In genomic region chr21:43313221-43313938, GRCh38 we compare ENCODE assay signal across 20 cellular contexts.
DNase-seq lines count a peak whose midpoint lies in the region; ATAC-seq and TF ChIP-seq lines count a peak whose summit lies in the region.
"Had no signal": no experiment of that assay in that cellular context is flagged by ENCODE, and none has a peak within 500 bp of the region (broad histone marks: within the 10 kb centered on the region; RNA-seq: fewer than 3 reads in every experiment).

No MANE protein-coding gene starts in this region.

- no CpG with 5 or more reads among the region's 20 CpGs for WGBS in neuronal stem cell (ENCODE audit: extremely low coverage in 2 of 2, insufficient read length in 2 of 2, insufficient replicate concordance in 1 of 2), 2 donors

- no peaks in the 10 kb centered on the region for H3K27me3 ChIP-seq in neuronal stem cell (ENCODE audit: control insufficient read depth in 3 of 3, insufficient read depth in 3 of 3, low read depth in 1 of 3, low read length in 3 of 3)
- no peaks in the 10 kb centered on the region for H3K27me3 ChIP-seq in brain microvascular endothelial cell (replicated peaks)
- H3K27me3 ChIP-seq: SJCRH30 had no signal

- H3K9ac ChIP-seq in neuronal stem cell (ENCODE audit: low read depth, low read length, poor library complexity) = no peak overlapping the region

- no peak overlapping the region for H2BK5ac ChIP-seq in neuronal stem cell (ENCODE audit: low read length)

- ATAC-seq in activated CD8-positive, alpha-beta T cell treated with anti-CD3 and anti-CD28 coated beads, Interleukin-2, amount 10 ng/mL, durations not matched to agents 7 days and 5 days = no peak
- ATAC-seq in activated CD8-positive, alpha-beta T cell treated with anti-CD3 and anti-CD28 coated beads for 36 hours = no peak
- ATAC-seq in WTC11 = peak; percentile 33
- ATAC-seq: HCT116, Panc1 had no signal

- POLR2A ChIA-PET in activated CD8-positive, alpha-beta T cell treated with anti-CD3 and anti-CD28 coated beads, Interleukin-2, amount 10 ng/mL, durations not matched to agents 7 days and 5 days (lab: Charles Lee) = no interaction called here
- POLR2A ChIA-PET in activated CD8-positive, alpha-beta T cell treated with anti-CD3 and anti-CD28 coated beads for 36 hours (lab: Charles Lee) = no interaction called here
- POLR2A ChIA-PET in WTC11 (lab: Charles Lee) = no interaction called here

- no peaks in the 10 kb centered on the region for H3K27me3 Mint-ChIP-seq in activated CD8-positive, alpha-beta T cell treated with anti-CD3 and anti-CD28 coated beads, Interleukin-2, amount 10 ng/mL, durations not matched to agents 7 days and 5 days (ENCODE audit: low read depth)
- peaks cover 2% of the 10 kb centered on the region for H3K27me3 Mint-ChIP-seq in activated CD8-positive, alpha-beta T cell treated with anti-CD3 and anti-CD28 coated beads for 36 hours
- peaks cover 20% of the 10 kb centered on the region for H3K27me3 Mint-ChIP-seq in IgD-negative memory B cell
- H3K27me3 Mint-ChIP-seq in WTC11 (ENCODE audit: low read depth) = peaks cover 5% of the 10 kb centered on the region; the same call in 1 of the 2 replicates

- H2AK5ac ChIP-seq in neuronal stem cell (ENCODE audit: low read depth, low read length) = peak overlapping the region; percentile 30

- H3K4me3 Mint-ChIP-seq in activated CD8-positive, alpha-beta T cell treated with anti-CD3 and anti-CD28 coated beads, Interleukin-2, amount 10 ng/mL, durations not matched to agents 7 days and 5 days = peak overlapping the region; percentile 5
- H3K4me3 Mint-ChIP-seq in activated CD8-positive, alpha-beta T cell treated with anti-CD3 and anti-CD28 coated beads for 36 hours = no peak overlapping the region
- H3K4me3 Mint-ChIP-seq in IgD-negative memory B cell (peak overlapping the region in 3 of 4 donors; percentile 26 to 67 (median 58)), WTC11 (no peak overlapping the region)
- H3K4me3 Mint-ChIP-seq: activated CD4-positive, alpha-beta memory T cell treated with anti-CD3 and anti-CD28 coated beads, Interleukin-2, amount 10 ng/mL, durations not matched to agents 7 days and 5 days; stimulated activated naive CD8-positive, alpha-beta T cell treated with anti-CD3 and anti-CD28 coated beads, Interleukin-15, Interleukin-2, amounts not matched to agents 100 ng/mL and 50 ng/mL, for 24 hours had no signal

- peaks cover 6 to 10% of the 10 kb centered on the region in 2 donors for H3K9me3 ChIP-seq in neuronal stem cell (replicated peaks in 1 of 2; ENCODE audit: control insufficient read depth in 2 of 2, insufficient read depth in 1 of 2, low read depth in 1 of 2, low read length in 2 of 2)
- H3K9me3 ChIP-seq: esophagus squamous epithelium, prostate gland, SJCRH30 had no signal

- H3K9me3 Mint-ChIP-seq in activated CD8-positive, alpha-beta T cell treated with anti-CD3 and anti-CD28 coated beads, Interleukin-2, amount 10 ng/mL, durations not matched to agents 7 days and 5 days (ENCODE audit: insufficient read depth) = peaks cover 5% of the 10 kb centered on the region
- H3K9me3 Mint-ChIP-seq in activated CD8-positive, alpha-beta T cell treated with anti-CD3 and anti-CD28 coated beads for 36 hours = no peaks in the 10 kb centered on the region
- peaks cover 0 to under 1% (median 0%) of the 10 kb centered on the region in 3 donors for H3K9me3 Mint-ChIP-seq in IgD-negative memory B cell
- H3K9me3 Mint-ChIP-seq in WTC11 = peaks cover 19% of the 10 kb centered on the region
- H3K9me3 Mint-ChIP-seq: activated CD4-positive, alpha-beta memory T cell treated with anti-CD3 and anti-CD28 coated beads, Interleukin-2, amount 10 ng/mL, durations not matched to agents 7 days and 5 days; stimulated activated naive CD8-positive, alpha-beta T cell treated with anti-CD3 and anti-CD28 coated beads, Interleukin-15, Interleukin-2, amounts not matched to agents 100 ng/mL and 50 ng/mL, for 24 hours had no signal

- H2BK120ac ChIP-seq in neuronal stem cell (ENCODE audit: low read depth, low read length) = no peak overlapping the region

- no peak overlapping the region for H2AFZ ChIP-seq in neuronal stem cell (ENCODE audit: low read length)

- H3K23ac ChIP-seq in neuronal stem cell (ENCODE audit: low read depth, low read length, poor library complexity) = no peak overlapping the region

- H3K4me2 ChIP-seq in neuronal stem cell (ENCODE audit: insufficient read depth, low read length, poor library complexity, severe bottlenecking) = no peak overlapping the region

- H3K27ac ChIP-seq in neuronal stem cell (replicated peaks; ENCODE audit: low read length) (no peak overlapping the region), brain microvascular endothelial cell (no peak overlapping the region)
- H3K27ac ChIP-seq: prostate gland, SJCRH30, tibial nerve had no signal

- CTCF ChIA-PET in activated CD8-positive, alpha-beta T cell treated with anti-CD3 and anti-CD28 coated beads, Interleukin-2, amount 10 ng/mL, durations not matched to agents 7 days and 5 days (lab: Charles Lee) = no interaction called here
- CTCF ChIA-PET in activated CD8-positive, alpha-beta T cell treated with anti-CD3 and anti-CD28 coated beads for 36 hours (lab: Charles Lee) = no interaction called here
- CTCF ChIA-PET in WTC11 (lab: Charles Lee) = interaction anchor here (1.0 to 1.9 kb wide), 5 partner anchors 12 to 333 kb away, joined by 3 to 5 read pairs (median 4); no protein-coding TSS in a partner anchor

- H3K79me1 ChIP-seq in neuronal stem cell (ENCODE audit: low read depth, low read length) = no peaks in the 10 kb centered on the region

- no peak overlapping the region for H3K4ac ChIP-seq in neuronal stem cell (ENCODE audit: low read length)

- no peak for TF ChIP-seq CTCF in activated CD8-positive, alpha-beta T cell treated with anti-CD3 and anti-CD28 coated beads for 36 hours (IDR thresholded peaks at IDR 0.05)
- TF ChIP-seq CTCF in WTC11 (IDR thresholded peaks at IDR 0.05) = no peak
- TF ChIP-seq CTCF in brain microvascular endothelial cell (IDR thresholded peaks at IDR 0.05; ENCODE audit: low read depth, low read length, missing control alignments) = no peak

- H3K14ac ChIP-seq in neuronal stem cell (ENCODE audit: low read length) = peak overlapping the region; percentile 84

- no peak for DNase-seq in activated CD8-positive, alpha-beta T cell treated with anti-CD3 and anti-CD28 coated beads, Interleukin-2, amount 10 ng/mL, durations not matched to agents 7 days and 5 days
- DNase-seq in activated CD8-positive, alpha-beta T cell treated with anti-CD3 and anti-CD28 coated beads for 36 hours = no peak
- DNase-seq in WTC11 (ENCODE audit: low spot score) = no peak
- DNase-seq in neuronal stem cell (ENCODE audit: low spot score) = no peak
- DNase-seq in Kasumi-1 (lab: John Stamatoyannopoulos, UW) = no peak
- no peak for DNase-seq in C1 segment of cervical spinal cord (lab: John Stamatoyannopoulos, UW)
- no peak for DNase-seq in brain microvascular endothelial cell
- DNase-seq: activated CD4-positive, alpha-beta memory T cell treated with anti-CD3 and anti-CD28 coated beads, Interleukin-2, amount 10 ng/mL, durations not matched to agents 7 days and 5 days; activated effector memory CD4-positive, alpha-beta T cell treated with anti-CD3 and anti-CD28 coated beads, Interleukin-2, amount 50 U/mL, for 16 hours; cerebellar nuclear complex; esophagus squamous epithelium; NCI-H510A; nucleus accumbens; SJCRH30 had no signal

- peak overlapping the region; percentile 83 for H3K27ac Mint-ChIP-seq in activated CD8-positive, alpha-beta T cell treated with anti-CD3 and anti-CD28 coated beads, Interleukin-2, amount 10 ng/mL, durations not matched to agents 7 days and 5 days
- no peak overlapping the region for H3K27ac Mint-ChIP-seq in activated CD8-positive, alpha-beta T cell treated with anti-CD3 and anti-CD28 coated beads for 36 hours
- H3K27ac Mint-ChIP-seq in IgD-negative memory B cell (peak overlapping the region in 1 of 3 donors; percentile 71), WTC11 (peak overlapping the region; percentile 76; the same call in 1 of the 2 replicates)
- H3K27ac Mint-ChIP-seq: activated CD4-positive, alpha-beta memory T cell treated with anti-CD3 and anti-CD28 coated beads, Interleukin-2, amount 10 ng/mL, durations not matched to agents 7 days and 5 days; stimulated activated naive CD8-positive, alpha-beta T cell treated with anti-CD3 and anti-CD28 coated beads, Interleukin-15, Interleukin-2, amounts not matched to agents 100 ng/mL and 50 ng/mL, for 24 hours had no signal

- H3K4me1 ChIP-seq in neuronal stem cell (ENCODE audit: control insufficient read depth in 2 of 2, insufficient read depth in 1 of 2, low read depth in 1 of 2, low read length in 2 of 2) = peaks cover 5% of the 10 kb centered on the region in 2 donors
- H3K4me1 ChIP-seq: prostate gland had no signal

- intact Hi-C loops in activated CD8-positive, alpha-beta T cell treated with anti-CD3 and anti-CD28 coated beads for 36 hours (cut with micrococcal nuclease) = no loop called here

- H3K36me3 Mint-ChIP-seq in activated CD8-positive, alpha-beta T cell treated with anti-CD3 and anti-CD28 coated beads, Interleukin-2, amount 10 ng/mL, durations not matched to agents 7 days and 5 days (ENCODE audit: low read depth) = peaks cover 7% of the 10 kb centered on the region
- no peaks in the 10 kb centered on the region for H3K36me3 Mint-ChIP-seq in activated CD8-positive, alpha-beta T cell treated with anti-CD3 and anti-CD28 coated beads for 36 hours (ENCODE audit: low read depth)
- peaks cover 2% of the 10 kb centered on the region for H3K36me3 Mint-ChIP-seq in IgD-negative memory B cell
- H3K36me3 Mint-ChIP-seq in WTC11 = peaks cover 11% of the 10 kb centered on the region

- in situ Hi-C loops in brain microvascular endothelial cell (cut with HindIII; ENCODE audit: low pct_ligation_motif_present, low sequenced_read_pairs) = no loop called here

- no peak overlapping the region for H4K91ac ChIP-seq in neuronal stem cell (ENCODE audit: low read depth, low read length, poor library complexity)

- peaks cover 54% of the 10 kb centered on the region for H3K4me1 Mint-ChIP-seq in activated CD8-positive, alpha-beta T cell treated with anti-CD3 and anti-CD28 coated beads, Interleukin-2, amount 10 ng/mL, durations not matched to agents 7 days and 5 days (ENCODE audit: low read depth)
- no peaks in the 10 kb centered on the region for H3K4me1 Mint-ChIP-seq in activated CD8-positive, alpha-beta T cell treated with anti-CD3 and anti-CD28 coated beads for 36 hours (ENCODE audit: low read depth)
- H3K4me1 Mint-ChIP-seq in IgD-negative memory B cell = peaks cover 15 to 42% (median 28%) of the 10 kb centered on the region in 3 donors
- H3K4me1 Mint-ChIP-seq in WTC11 = peaks cover 31% of the 10 kb centered on the region
- H3K4me1 Mint-ChIP-seq: activated CD4-positive, alpha-beta memory T cell treated with anti-CD3 and anti-CD28 coated beads, Interleukin-2, amount 10 ng/mL, durations not matched to agents 7 days and 5 days had no signal

- no peak overlapping the region for H2BK15ac ChIP-seq in neuronal stem cell (ENCODE audit: low read length)

- H3K18ac ChIP-seq in neuronal stem cell (ENCODE audit: low read length) = peak overlapping the region; percentile 52

- H4K8ac ChIP-seq in neuronal stem cell (ENCODE audit: low read depth, low read length) = no peak overlapping the region

- no peaks in the 10 kb centered on the region for H3K36me3 ChIP-seq in neuronal stem cell (replicated peaks in 1 of 2; ENCODE audit: control insufficient read depth in 2 of 2, insufficient read depth in 2 of 2, low read length in 2 of 2)
- no peaks in the 10 kb centered on the region for H3K36me3 ChIP-seq in brain microvascular endothelial cell (replicated peaks)
- H3K36me3 ChIP-seq: esophagus squamous epithelium, prostate gland, SJCRH30, tibial nerve had no signal

- H3K4me3 ChIP-seq in neuronal stem cell (ENCODE audit: low read length in 2 of 2) (no peak overlapping the region), brain microvascular endothelial cell (ENCODE audit: low read depth, low read length) (no peak overlapping the region)
- H3K4me3 ChIP-seq: esophagus squamous epithelium, prostate gland, SJCRH30, tibial nerve had no signal

- no peak overlapping the region for H2BK12ac ChIP-seq in neuronal stem cell (ENCODE audit: low read length)

Comparison
In these comparisons a context has a peak if more than half of its experiments do, and no peak if none do; other contexts are left out.
1. H3K4me3 Mint-ChIP-seq: peak in activated CD8-positive, alpha-beta T cell treated with anti-CD3 and anti-CD28 coated beads, Interleukin-2, amount 10 ng/mL, durations not matched to agents 7 days and 5 days (single experiment) and IgD-negative memory B cell (3 of 4); none in activated CD8-positive, alpha-beta T cell treated with anti-CD3 and anti-CD28 coated beads for 36 hours (single experiment) and WTC11 (single experiment).